ENCODE assay signal across 22 cellular contexts in genomic region chr13:29785978-29786377, GRCh38.
"Had no signal": no experiment of that assay in that cellular context is flagged by ENCODE, and none has a peak within 500 bp of the region (broad histone marks: within the 10 kb centered on the region; RNA-seq: fewer than 3 reads in every experiment).

No MANE protein-coding gene starts in this region.

- H3K4me1 Mint-ChIP-seq: neural progenitor cell had no signal

- H3K9ac ChIP-seq: neural progenitor cell had no signal

- H3K36me3 Mint-ChIP-seq: activated CD4-positive, alpha-beta memory T cell treated with anti-CD3 and anti-CD28 coated beads for 36 hours; brain; naive B cell had no signal

- H3K36me3 ChIP-seq: esophagus squamous epithelium, lower lobe of right lung, neural progenitor cell, ovary had no signal

- H3K27me3 ChIP-seq: esophagus squamous epithelium, neural progenitor cell, ovary, testis had no signal

- H3K27ac ChIP-seq: esophagus squamous epithelium, lower lobe of right lung, neural progenitor cell, ovary, testis had no signal

- DNase-seq: activated CD4-positive, alpha-beta memory T cell treated with anti-CD3 and anti-CD28 coated beads for 36 hours; activated CD4-positive, alpha-beta T cell treated with anti-CD3 and anti-CD28 coated beads for 1 hour; activated CD8-positive, alpha-beta memory T cell treated with anti-CD3 and anti-CD28 coated beads, Interleukin-2, amount 10 ng/mL, durations not matched to agents 7 days and 5 days; activated effector memory CD4-positive, alpha-beta T cell treated with Interleukin-2 at 50 U/mL for 16 hours; activated T-cell treated with anti-CD3 and anti-CD28 coated beads, Interleukin-2, amount 50 U/mL, for 1 hour; amniotic stem cell; central memory CD4-positive, alpha-beta T cell; cortex of kidney; effector CD4-positive, alpha-beta T cell; esophagus squamous epithelium; hypothalamus; kidney glomerular epithelial cell; lower lobe of right lung; naive B cell; ovary; stimulated activated CD4-positive, alpha-beta T cell treated with anti-CD3 and anti-CD28 coated beads, Interleukin-1b, Interleukin-23, amount 100 ng/mL, for 48 hours; stimulated activated naive CD8-positive, alpha-beta T cell treated with anti-CD3 and anti-CD28 coated beads, Interleukin-15, amount 100 ng/mL, for 72 hours; testis had no signal

- H3K9me3 ChIP-seq: esophagus squamous epithelium, lower lobe of right lung, ovary, testis had no signal

- FAIRE-seq: endothelial cell of umbilical vein had no signal

- ATAC-seq: activated CD8-positive, alpha-beta memory T cell treated with anti-CD3 and anti-CD28 coated beads, Interleukin-2, amount 10 ng/mL, durations not matched to agents 7 days and 5 days; activated naive CD4-positive, alpha-beta T cell treated with anti-CD3 and anti-CD28 coated beads, Interleukin-2, amount 50 U/mL, for 72 hours; stimulated activated naive CD8-positive, alpha-beta T cell treated with anti-CD3 and anti-CD28 coated beads, Interleukin-15, amount 100 ng/mL, for 72 hours had no signal

- H3K4me3 ChIP-seq: esophagus squamous epithelium, lower lobe of right lung, neural progenitor cell, ovary, testis had no signal

- H3K27me3 Mint-ChIP-seq: activated CD4-positive, alpha-beta memory T cell treated with anti-CD3 and anti-CD28 coated beads for 36 hours; activated CD8-positive, alpha-beta memory T cell treated with anti-CD3 and anti-CD28 coated beads, Interleukin-2, amount 10 ng/mL, durations not matched to agents 7 days and 5 days; naive B cell; stimulated activated naive CD8-positive, alpha-beta T cell treated with anti-CD3 and anti-CD28 coated beads, Interleukin-15, amount 100 ng/mL, for 72 hours had no signal

- H3K27ac Mint-ChIP-seq: activated CD4-positive, alpha-beta memory T cell treated with anti-CD3 and anti-CD28 coated beads for 36 hours; activated CD8-positive, alpha-beta memory T cell treated with anti-CD3 and anti-CD28 coated beads, Interleukin-2, amount 10 ng/mL, durations not matched to agents 7 days and 5 days; activated naive CD4-positive, alpha-beta T cell treated with anti-CD3 and anti-CD28 coated beads, Interleukin-2, amount 50 U/mL, for 72 hours; brain; neural progenitor cell; stimulated activated naive CD8-positive, alpha-beta T cell treated with anti-CD3 and anti-CD28 coated beads, Interleukin-15, amount 100 ng/mL, for 72 hours had no signal

- H3K4me1 ChIP-seq: lower lobe of right lung, neural progenitor cell, testis had no signal

- H3K4me2 ChIP-seq: neural progenitor cell had no signal

- H3K4me3 Mint-ChIP-seq: activated CD4-positive, alpha-beta memory T cell treated with anti-CD3 and anti-CD28 coated beads for 36 hours; activated CD8-positive, alpha-beta memory T cell treated with anti-CD3 and anti-CD28 coated beads, Interleukin-2, amount 10 ng/mL, durations not matched to agents 7 days and 5 days; brain; naive B cell; neural progenitor cell; stimulated activated naive CD8-positive, alpha-beta T cell treated with anti-CD3 and anti-CD28 coated beads, Interleukin-15, amount 100 ng/mL, for 72 hours had no signal

- H3K9me3 Mint-ChIP-seq: activated CD4-positive, alpha-beta memory T cell treated with anti-CD3 and anti-CD28 coated beads for 36 hours; brain; naive B cell; stimulated activated naive CD8-positive, alpha-beta T cell treated with anti-CD3 and anti-CD28 coated beads, Interleukin-15, amount 100 ng/mL, for 72 hours had no signal
